Comparison of ENCODE assay signal across 1 cellular context in the genomic region with DNA sequence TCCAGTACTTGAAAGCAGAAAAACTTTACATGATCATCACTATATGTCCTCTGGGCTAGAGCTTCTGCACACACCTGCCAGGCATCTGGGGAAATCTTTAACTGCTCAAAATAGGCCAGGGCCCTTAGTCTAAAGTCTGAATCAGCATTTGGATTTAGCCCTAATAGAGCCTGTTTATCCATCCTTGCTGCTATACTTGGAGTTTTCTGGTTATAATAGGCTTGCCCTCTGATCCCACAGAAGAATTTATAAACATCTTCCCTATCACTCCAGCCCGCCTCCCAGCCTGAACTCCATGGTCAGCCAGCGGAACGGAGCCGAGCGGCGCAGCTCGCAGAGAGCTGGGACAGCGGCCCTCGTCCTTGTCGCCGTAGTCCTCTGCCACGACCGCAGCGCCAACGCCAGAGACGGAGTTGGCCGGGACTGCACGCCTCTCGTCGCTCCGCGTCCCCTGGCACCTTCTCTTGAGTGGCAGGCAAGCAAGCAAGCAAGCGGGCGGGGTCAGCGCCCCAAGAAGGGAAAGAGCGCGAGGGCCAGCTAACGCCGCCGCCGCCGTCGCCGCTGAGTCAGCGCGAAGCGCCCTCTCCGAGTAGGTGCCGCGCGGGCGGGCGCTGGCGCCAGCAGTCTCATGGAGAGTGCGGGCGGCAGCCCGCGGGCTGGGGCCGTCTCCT.
TF ChIP-seq lines count a peak whose summit lies in the region.

No MANE protein-coding gene starts in this region.

TF ChIP-seq in HepG2, 621 proteins besides CTCF, POLR2A, EP300 and RAD21 (continued from another document and continues in another):
- TF ChIP-seq RBM22 (optimal IDR thresholded peaks at IDR 0.05; ENCODE audit: low read length) (no peak), NFYB (CRISPR knock-in tag; IDR thresholded peaks at IDR 0.05) (peak; percentile 50; the same call in 1 of the 2 replicates), RFXAP (CRISPR knock-in tag; IDR thresholded peaks at IDR 0.05; ENCODE audit: borderline replicate concordance) (no peak; the same call in 1 of the 2 replicates), NRL (CRISPR knock-in tag; IDR thresholded peaks at IDR 0.05; ENCODE audit: borderline replicate concordance) (peak; percentile 96), PRPF4 (IDR thresholded peaks at IDR 0.05; ENCODE audit: low read depth, low read length, poor library complexity, severe bottlenecking) (no peak), CEBPB (IDR thresholded peaks at IDR 0.05; ENCODE audit: borderline replicate concordance, low read depth, low read length) (no peak), GABPB1 (CRISPR knock-in tag; IDR thresholded peaks at IDR 0.05) (peak; percentile 75; the same call in 1 of the 2 replicates), ZNF784 (CRISPR knock-in tag; IDR thresholded peaks at IDR 0.05; ENCODE audit: borderline replicate concordance) (peak; percentile 88; the same call in 1 of the 2 replicates), PHB2 (IDR thresholded peaks at IDR 0.05; ENCODE audit: partially characterized antibody) (no peak), ARID2 (CRISPR knock-in tag; IDR thresholded peaks at IDR 0.05; ENCODE audit: borderline replicate concordance) (0 out of 2 replicates have a peak, but pooled peaks have one; percentile 67), NR1H2 (CRISPR knock-in tag; IDR thresholded peaks at IDR 0.05; ENCODE audit: borderline replicate concordance, low read depth) (no peak), ZNF850 (CRISPR knock-in tag; conservative IDR thresholded peaks at IDR 0.05) (no peak), ZNF280B (CRISPR knock-in tag; IDR thresholded peaks at IDR 0.05; ENCODE audit: borderline replicate concordance) (peak; percentile 98), HMGA1 (CRISPR knock-in tag; conservative IDR thresholded peaks at IDR 0.05) (no peak), CEBPZ (IDR thresholded peaks at IDR 0.05; ENCODE audit: low read length) (no peak), DPF2 (CRISPR knock-in tag; IDR thresholded peaks at IDR 0.05; ENCODE audit: borderline replicate concordance, low read depth) (no peak), SMC3 (IDR thresholded peaks at IDR 0.05; ENCODE audit: low read length) (no peak), PCBP2 (optimal IDR thresholded peaks at IDR 0.05; ENCODE audit: low read depth, low read length, poor library complexity, severe bottlenecking) (no peak), ZNF660 (CRISPR knock-in tag; IDR thresholded peaks at IDR 0.05; ENCODE audit: borderline replicate concordance, low read depth) (no peak), ZNF207 (IDR thresholded peaks at IDR 0.05; ENCODE audit: borderline replicate concordance) (no peak), NCOR1 (IDR thresholded peaks at IDR 0.05; ENCODE audit: borderline replicate concordance, low read length) (no peak), CHCHD3 (CRISPR knock-in tag; IDR thresholded peaks at IDR 0.05) (no peak), ZFP36 (IDR thresholded peaks at IDR 0.05; ENCODE audit: borderline replicate concordance, low read depth, low read length, partially characterized antibody) (no peak), FOXA1 (IDR thresholded peaks at IDR 0.05) (no peak), FOXA1 (CRISPR knock-in tag; IDR thresholded peaks at IDR 0.05) (peak; percentile 35; the same call in 1 of the 2 replicates), NR2F2 (IDR thresholded peaks at IDR 0.05; ENCODE audit: borderline replicate concordance, low read depth) (no peak; the same call in 1 of the 2 replicates), ZNF616 (CRISPR knock-in tag; IDR thresholded peaks at IDR 0.05; ENCODE audit: low read depth) (peak; percentile 79; the same call in 1 of the 2 replicates), NR3C1 (CRISPR knock-in tag; IDR thresholded peaks at IDR 0.05) (no peak), ZNF704 (CRISPR knock-in tag; IDR thresholded peaks at IDR 0.05; ENCODE audit: borderline replicate concordance) (0 out of 2 replicates have a peak, but pooled peaks have one; percentile 46), ZNF292 (CRISPR knock-in tag; IDR thresholded peaks at IDR 0.05; ENCODE audit: borderline replicate concordance, low read depth) (peak; percentile 99), MTA3 (CRISPR knock-in tag; IDR thresholded peaks at IDR 0.05) (no peak), MIER2 (CRISPR knock-in tag; IDR thresholded peaks at IDR 0.05) (peak; percentile 84), KDM2A (CRISPR knock-in tag; IDR thresholded peaks at IDR 0.05; ENCODE audit: borderline replicate concordance, low read depth) (peak; percentile 91; the same call in 1 of the 2 replicates), POLR2AphosphoS5 (IDR thresholded peaks at IDR 0.05; ENCODE audit: low read depth, low read length) (no peak), RARA (CRISPR knock-in tag; IDR thresholded peaks at IDR 0.05) (0 out of 2 replicates have a peak, but pooled peaks have one; percentile 28), TMF1 (CRISPR knock-in tag; IDR thresholded peaks at IDR 0.05; ENCODE audit: low read depth) (0 out of 2 replicates have a peak, but pooled peaks have one; percentile 71), KDM5A (IDR thresholded peaks at IDR 0.05; ENCODE audit: borderline replicate concordance, low read length) (no peak)
- TF ChIP-seq, protein P1, sequence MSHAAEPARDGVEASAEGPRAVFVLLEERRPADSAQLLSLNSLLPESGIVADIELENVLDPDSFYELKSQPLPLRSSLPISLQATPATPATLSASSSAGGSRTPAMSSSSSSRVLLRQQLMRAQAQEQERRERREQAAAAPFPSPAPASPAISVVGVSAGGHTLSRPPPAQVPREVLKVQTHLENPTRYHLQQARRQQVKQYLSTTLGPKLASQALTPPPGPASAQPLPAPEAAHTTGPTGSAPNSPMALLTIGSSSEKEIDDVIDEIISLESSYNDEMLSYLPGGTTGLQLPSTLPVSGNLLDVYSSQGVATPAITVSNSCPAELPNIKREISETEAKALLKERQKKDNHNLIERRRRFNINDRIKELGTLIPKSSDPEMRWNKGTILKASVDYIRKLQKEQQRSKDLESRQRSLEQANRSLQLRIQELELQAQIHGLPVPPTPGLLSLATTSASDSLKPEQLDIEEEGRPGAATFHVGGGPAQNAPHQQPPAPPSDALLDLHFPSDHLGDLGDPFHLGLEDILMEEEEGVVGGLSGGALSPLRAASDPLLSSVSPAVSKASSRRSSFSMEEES (CRISPR knock-in tag; IDR thresholded peaks at IDR 0.05), result peak; percentile 72
- TF ChIP-seq, protein P2, sequence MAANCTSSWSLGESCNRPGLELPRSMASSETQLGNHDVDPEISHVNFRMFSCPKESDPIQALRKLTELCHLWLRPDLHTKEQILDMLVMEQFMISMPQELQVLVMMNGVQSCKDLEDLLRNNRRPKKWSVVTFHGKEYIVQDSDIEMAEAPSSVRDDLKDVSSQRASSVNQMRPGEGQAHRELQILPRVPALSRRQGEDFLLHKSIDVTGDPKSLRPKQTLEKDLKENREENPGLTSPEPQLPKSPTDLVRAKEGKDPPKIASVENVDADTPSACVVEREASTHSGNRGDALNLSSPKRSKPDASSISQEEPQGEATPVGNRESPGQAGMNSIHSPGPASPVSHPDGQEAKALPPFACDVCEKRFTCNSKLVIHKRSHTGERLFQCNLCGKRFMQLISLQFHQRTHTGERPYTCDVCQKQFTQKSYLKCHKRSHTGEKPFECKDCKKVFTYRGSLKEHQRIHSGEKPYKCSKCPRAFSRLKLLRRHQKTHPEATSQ (CRISPR knock-in tag; IDR thresholded peaks at IDR 0.05; ENCODE audit: borderline replicate concordance), result no peak
- TF ChIP-seq, protein P3, sequence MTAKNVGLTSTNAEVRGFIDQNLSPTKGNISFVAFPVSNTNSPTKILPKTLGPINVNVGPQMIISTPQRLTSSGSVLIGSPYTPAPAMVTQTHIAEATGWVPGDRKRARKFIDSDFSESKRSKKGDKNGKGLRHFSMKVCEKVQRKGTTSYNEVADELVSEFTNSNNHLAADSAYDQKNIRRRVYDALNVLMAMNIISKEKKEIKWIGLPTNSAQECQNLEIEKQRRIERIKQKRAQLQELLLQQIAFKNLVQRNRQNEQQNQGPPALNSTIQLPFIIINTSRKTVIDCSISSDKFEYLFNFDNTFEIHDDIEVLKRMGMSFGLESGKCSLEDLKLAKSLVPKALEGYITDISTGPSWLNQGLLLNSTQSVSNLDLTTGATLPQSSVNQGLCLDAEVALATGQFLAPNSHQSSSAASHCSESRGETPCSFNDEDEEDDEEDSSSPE (CRISPR knock-in tag; IDR thresholded peaks at IDR 0.05), result peak; percentile 84; the same call in 1 of the 2 replicates
- TF ChIP-seq, protein P4, sequence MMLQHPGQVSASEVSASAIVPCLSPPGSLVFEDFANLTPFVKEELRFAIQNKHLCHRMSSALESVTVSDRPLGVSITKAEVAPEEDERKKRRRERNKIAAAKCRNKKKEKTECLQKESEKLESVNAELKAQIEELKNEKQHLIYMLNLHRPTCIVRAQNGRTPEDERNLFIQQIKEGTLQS (CRISPR knock-in tag; IDR thresholded peaks at IDR 0.05), result no peak; the same call in none of the 2 replicates
- TF ChIP-seq, protein P5, sequence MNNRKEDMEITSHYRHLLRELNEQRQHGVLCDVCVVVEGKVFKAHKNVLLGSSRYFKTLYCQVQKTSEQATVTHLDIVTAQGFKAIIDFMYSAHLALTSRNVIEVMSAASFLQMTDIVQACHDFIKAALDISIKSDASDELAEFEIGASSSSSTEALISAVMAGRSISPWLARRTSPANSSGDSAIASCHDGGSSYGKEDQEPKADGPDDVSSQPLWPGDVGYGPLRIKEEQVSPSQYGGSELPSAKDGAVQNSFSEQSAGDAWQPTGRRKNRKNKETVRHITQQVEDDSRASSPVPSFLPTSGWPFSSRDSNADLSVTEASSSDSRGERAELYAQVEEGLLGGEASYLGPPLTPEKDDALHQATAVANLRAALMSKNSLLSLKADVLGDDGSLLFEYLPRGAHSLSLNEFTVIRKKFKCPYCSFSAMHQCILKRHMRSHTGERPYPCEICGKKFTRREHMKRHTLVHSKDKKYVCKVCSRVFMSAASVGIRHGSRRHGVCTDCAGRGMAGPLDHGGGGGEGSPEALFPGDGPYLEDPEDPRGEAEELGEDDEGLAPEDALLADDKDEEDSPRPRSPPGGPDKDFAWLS (CRISPR knock-in tag; IDR thresholded peaks at IDR 0.05; ENCODE audit: borderline replicate concordance), result no peak
- TF ChIP-seq, protein P6, sequence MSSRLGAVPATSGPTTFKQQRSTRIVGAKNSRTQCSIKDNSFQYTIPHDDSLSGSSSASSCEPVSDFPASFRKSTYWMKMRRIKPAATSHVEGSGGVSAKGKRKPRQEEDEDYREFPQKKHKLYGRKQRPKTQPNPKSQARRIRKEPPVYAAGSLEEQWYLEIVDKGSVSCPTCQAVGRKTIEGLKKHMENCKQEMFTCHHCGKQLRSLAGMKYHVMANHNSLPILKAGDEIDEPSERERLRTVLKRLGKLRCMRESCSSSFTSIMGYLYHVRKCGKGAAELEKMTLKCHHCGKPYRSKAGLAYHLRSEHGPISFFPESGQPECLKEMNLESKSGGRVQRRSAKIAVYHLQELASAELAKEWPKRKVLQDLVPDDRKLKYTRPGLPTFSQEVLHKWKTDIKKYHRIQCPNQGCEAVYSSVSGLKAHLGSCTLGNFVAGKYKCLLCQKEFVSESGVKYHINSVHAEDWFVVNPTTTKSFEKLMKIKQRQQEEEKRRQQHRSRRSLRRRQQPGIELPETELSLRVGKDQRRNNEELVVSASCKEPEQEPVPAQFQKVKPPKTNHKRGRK (CRISPR knock-in tag; IDR thresholded peaks at IDR 0.05), result no peak
